In the genomic region with DNA sequence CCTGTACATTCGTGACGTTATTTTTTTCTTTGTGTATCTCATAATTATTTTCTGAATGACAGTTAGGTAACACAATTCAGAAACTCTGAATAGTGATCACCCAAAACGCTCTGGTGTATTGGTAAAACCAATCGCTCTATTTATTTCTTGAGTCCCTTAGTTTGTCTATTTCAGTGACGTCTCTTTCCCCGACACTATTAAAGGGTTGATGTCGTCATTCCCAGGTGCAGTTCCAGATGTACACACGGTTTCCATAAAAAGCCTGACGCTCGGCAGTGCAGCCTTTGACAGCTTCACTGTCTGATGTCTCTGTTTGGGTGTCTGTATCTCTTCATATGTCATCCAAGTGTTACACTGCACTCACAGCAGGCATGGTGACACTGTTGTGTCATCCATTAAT, we compare ENCODE assay signal across 20 cellular contexts.
"Had no signal": no experiment of that assay in that cellular context is flagged by ENCODE, and none has a peak within 500 bp of the region (broad histone marks: within the 10 kb centered on the region; RNA-seq: fewer than 3 reads in every experiment).

No MANE protein-coding gene starts in this region.

- ATAC-seq: gastrocnemius medialis, left ventricle myocardium superior, upper lobe of right lung had no signal

- H3K27me3 ChIP-seq: colonic mucosa, esophagus squamous epithelium, gastrocnemius medialis, neutrophil, ovary, spleen, thyroid gland, upper lobe of right lung had no signal

- H3K27ac Mint-ChIP-seq: endodermal cell; nephron; T-helper 2 cell treated with Interferon-gamma antibody and Interleukin-4, amounts not matched to agents 5 μg/mL and 100 μg/mL, for 36 hours had no signal

- H3K4me3 ChIP-seq: colonic mucosa, esophagus squamous epithelium, gastrocnemius medialis, ovary, prostate gland, spleen, thyroid gland, upper lobe of right lung had no signal

- H3K4me1 Mint-ChIP-seq: endodermal cell, nephron had no signal

- DNase-seq: activated CD4-positive, CD25-positive, alpha-beta regulatory T cell treated with anti-CD3 and anti-CD28 coated beads, Interleukin-2, amount 50 U/mL, for 72 hours; activated CD8-positive, alpha-beta memory T cell treated with anti-CD3 and anti-CD28 coated beads, Interleukin-2, amount 50 U/mL, for 48 hours; amygdala; colonic mucosa; endodermal cell; esophagus squamous epithelium; gastrocnemius medialis; hippocampal formation; left ventricle myocardium superior; midbrain; ovary; spleen; thyroid gland; upper lobe of right lung; WERI-Rb-1 had no signal

- H3K4me1 ChIP-seq: colonic mucosa, esophagus squamous epithelium, gastrocnemius medialis, prostate gland, thyroid gland, upper lobe of right lung had no signal

- H3K4me3 Mint-ChIP-seq: endodermal cell, nephron had no signal

- H3K36me3 ChIP-seq: colonic mucosa, esophagus squamous epithelium, gastrocnemius medialis, neutrophil, ovary, prostate gland, spleen, thyroid gland, upper lobe of right lung, WERI-Rb-1 had no signal

- H3K27ac ChIP-seq: colonic mucosa, esophagus squamous epithelium, gastrocnemius medialis, neutrophil, ovary, prostate gland, thyroid gland, upper lobe of right lung, WERI-Rb-1 had no signal

- H3K9me3 Mint-ChIP-seq: activated T-cell treated with anti-CD3 and anti-CD28 coated beads, Interleukin-2, amount 50 U/mL, for 72 hours had no signal

- H3K9me3 ChIP-seq: colonic mucosa, esophagus squamous epithelium, gastrocnemius medialis, neutrophil, ovary, prostate gland, spleen, thyroid gland, upper lobe of right lung had no signal
